Comparison of ENCODE assay signal across 10 cellular contexts in the genomic region with DNA sequence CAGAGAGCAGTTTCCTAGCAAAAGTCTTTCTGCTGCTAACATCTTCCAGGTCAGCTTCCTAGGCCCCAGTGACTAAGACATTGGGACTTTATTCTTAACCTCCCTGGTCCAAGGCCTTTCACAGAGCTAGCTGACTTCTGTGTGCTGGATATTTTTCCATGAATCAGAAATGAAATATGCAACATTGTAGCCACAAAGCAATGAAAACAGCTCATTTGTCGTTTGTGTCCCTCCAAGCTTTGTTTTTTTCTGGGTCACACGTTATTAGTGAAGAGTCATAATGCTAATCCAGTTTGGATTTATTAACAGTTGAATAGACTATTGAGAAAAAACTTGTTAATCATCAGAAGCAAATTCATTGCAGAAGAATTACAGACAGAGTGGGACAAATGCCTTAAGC.
A peak's percentile ranks its signal among the peaks of the same experiment; 100 is the strongest.
DNase-seq lines count a peak whose midpoint lies in the region; ATAC-seq lines count a peak whose summit lies in the region.
"Had no signal": no experiment of that assay in that cellular context is flagged by ENCODE, and none has a peak within 500 bp of the region (broad histone marks: within the 10 kb centered on the region; RNA-seq: fewer than 3 reads in every experiment).

No MANE protein-coding gene starts in this region.

- peaks cover 74% of the 10 kb centered on the region for H3K4me1 Mint-ChIP-seq in stimulated activated memory B cell treated with anti-CD40 and anti-IgM and Interleukin-4, amounts not matched to agents 10 μg/mL and 1 μg/mL and 100 μg/mL, for 72 hours

- H3K4me3 Mint-ChIP-seq in stimulated activated memory B cell treated with anti-CD40 and anti-IgM and Interleukin-4, amounts not matched to agents 10 μg/mL and 1 μg/mL and 100 μg/mL, for 72 hours = no peak overlapping the region
- H3K4me3 Mint-ChIP-seq: natural killer cell treated with Interleukin-12 subunit alpha and Interleukin-12 subunit beta and Interleukin-15 and Interleukin-18, amount 100 ng/mL, for 72 hours had no signal

- DNase-seq in H4 (ENCODE audit: low spot score) (peak; percentile 72), SW480 (ENCODE audit: low spot score) (peak; percentile 74), fibroblast of the conjunctiva (ENCODE audit: low read depth) (peak; percentile 70), NCI-H2081 treated with DMSO at 0.1 percent for 48 hours (lab: John Stamatoyannopoulos, UW) (no peak), NCI-H1105 treated with DMSO at 0.1 percent for 48 hours (lab: John Stamatoyannopoulos, UW) (no peak)
- DNase-seq: activated naive CD4-positive, alpha-beta T cell treated with anti-CD3 and anti-CD28 coated beads, Interleukin-2, amount 50 U/mL, for 16 hours; upper lobe of left lung had no signal

- no peak for ATAC-seq in stimulated activated memory B cell treated with anti-CD40 and anti-IgM and Interleukin-4, amounts not matched to agents 10 μg/mL and 1 μg/mL and 100 μg/mL, for 72 hours
- ATAC-seq in GM19467 (IDR thresholded peaks at IDR 0.05; ENCODE audit: unreplicated experiment) = no peak
- ATAC-seq: natural killer cell treated with Interleukin-12 subunit alpha and Interleukin-12 subunit beta and Interleukin-15 and Interleukin-18, amount 100 ng/mL, for 72 hours had no signal

- H3K9me3 Mint-ChIP-seq in stimulated activated memory B cell treated with anti-CD40 and anti-IgM and Interleukin-4, amounts not matched to agents 10 μg/mL and 1 μg/mL and 100 μg/mL, for 72 hours = no peaks in the 10 kb centered on the region
- H3K9me3 Mint-ChIP-seq: natural killer cell treated with Interleukin-12 subunit alpha and Interleukin-12 subunit beta and Interleukin-15 and Interleukin-18, amount 100 ng/mL, for 72 hours had no signal

- peak overlapping the region; percentile 98 for H3K27ac Mint-ChIP-seq in stimulated activated memory B cell treated with anti-CD40 and anti-IgM and Interleukin-4, amounts not matched to agents 10 μg/mL and 1 μg/mL and 100 μg/mL, for 72 hours

- no peaks in the 10 kb centered on the region for H3K36me3 Mint-ChIP-seq in stimulated activated memory B cell treated with anti-CD40 and anti-IgM and Interleukin-4, amounts not matched to agents 10 μg/mL and 1 μg/mL and 100 μg/mL, for 72 hours
- H3K36me3 Mint-ChIP-seq: natural killer cell treated with Interleukin-12 subunit alpha and Interleukin-12 subunit beta and Interleukin-15 and Interleukin-18, amount 100 ng/mL, for 72 hours had no signal

- H3K27me3 Mint-ChIP-seq in stimulated activated memory B cell treated with anti-CD40 and anti-IgM and Interleukin-4, amounts not matched to agents 10 μg/mL and 1 μg/mL and 100 μg/mL, for 72 hours = no peaks in the 10 kb centered on the region
- H3K27me3 Mint-ChIP-seq: natural killer cell treated with Interleukin-12 subunit alpha and Interleukin-12 subunit beta and Interleukin-15 and Interleukin-18, amount 100 ng/mL, for 72 hours had no signal

Comparison
In these comparisons a context has a peak if more than half of its experiments do, and no peak if none do; other contexts are left out.
1. DNase-seq: peak in H4 (single experiment), SW480 (single experiment) and fibroblast of the conjunctiva (single experiment); none in NCI-H2081 treated with DMSO at 0.1 percent for 48 hours (single experiment) and NCI-H1105 treated with DMSO at 0.1 percent for 48 hours (single experiment).